ENCODE assay signal across 8 cellular contexts in genomic region chr13:106536244-106537034, GRCh38. TPM values are rescaled to one million over a fixed set of nuclear protein-coding genes. Genes with fewer than 3 reads are reported as not detected.
DNase-seq lines count a peak whose midpoint lies in the region; ATAC-seq and TF ChIP-seq lines count a peak whose summit lies in the region.

No MANE protein-coding gene starts in this region.

- peak overlapping the region; percentile 51 for H3K4me3 ChIP-seq in A673 (ENCODE audit: low read depth, low read length, poor library complexity, severe bottlenecking)

- peak; percentile 94 for TF ChIP-seq CTCF in A673 (conservative IDR thresholded peaks at IDR 0.05; ENCODE audit: low read depth, low read length)

- ATAC-seq in GM18519 (IDR thresholded peaks at IDR 0.05; ENCODE audit: low FRiP score, unreplicated experiment), result peak; percentile 26
- ATAC-seq in HG03066 (IDR thresholded peaks at IDR 0.05; ENCODE audit: low read depth, unreplicated experiment), result peak; percentile 45

- H3K27ac ChIP-seq in A673 (ENCODE audit: low read depth, low read length, poor library complexity, severe bottlenecking), result no peak overlapping the region

- no TSS peak for BruUV-seq in A673 (replicated peaks; lab: Mats Ljungman, UMichigan)

- H3K4me1 ChIP-seq in A673 (ENCODE audit: insufficient read depth, low read length, poor library complexity, severe bottlenecking), result peaks cover 4% of the 10 kb centered on the region

- H3K27me3 ChIP-seq in A673 (replicated peaks; ENCODE audit: insufficient read depth, low read depth, low read length, poor library complexity), result peaks cover 35% of the 10 kb centered on the region

- CTCF ChIA-PET in A673 (lab: Charles Lee), result interaction anchor here (0.6 to 1.2 kb wide), 7 partner anchors 9 to 1763 kb away, joined by 3 to 18 read pairs (median 3); partner anchors contain the start of gene ARGLU1

- H3K36me3 ChIP-seq in A673 (ENCODE audit: insufficient read depth, low read length, poor library complexity, severe bottlenecking), result no peaks in the 10 kb centered on the region

- DNase-seq in A673 (ENCODE audit: low spot score) (peak; percentile 89), NCI-H2227 (lab: John Stamatoyannopoulos, UW; ENCODE audit: unreplicated experiment) (peak; percentile 91), cerebellum (ENCODE audit: low spot score) (peak; percentile 84), kidney tubule cell (ENCODE audit: low spot score) (peak; percentile 85)
- DNase-seq in activated CD4-positive, alpha-beta T cell treated with anti-CD3 and anti-CD28 coated beads for 1 hour, result peak; percentile 78
- peak; percentile 65 to 92 for DNase-seq in stimulated activated CD4-positive, alpha-beta T cell treated with anti-CD3 and anti-CD28 coated beads, Interleukin-1b, Interleukin-23, amount 100 ng/mL, for 1 hour (ENCODE audit: low read depth in 2 of 2)

- intact Hi-C loops in A673 (cut with micrococcal nuclease; ENCODE audit: unreplicated experiment), result loop anchor here (5.0 to 10.0 kb wide), 6 partner anchors 381 to 1964 kb away; no protein-coding TSS in a partner anchor

- POLR2A ChIA-PET in A673 (lab: Charles Lee; ENCODE audit: low non-redundant PET), result no interaction called here

- no peaks in the 10 kb centered on the region for H3K9me3 ChIP-seq in A673 (ENCODE audit: low read depth, low read length, poor library complexity, severe bottlenecking)

RNA-seq across cellular contexts. Expression of gene EFNB2, which starts 1.0 kb away (rescaled TPM):
- total RNA-seq in A673 (2021) (2.2 and 5.2 TPM in 2 replicates), cerebellum (26.0 TPM)

RNA-seq across cellular contexts. Expression of gene ARGLU1, which starts 31.5 kb away (rescaled TPM):
- total RNA-seq in A673 (2021), result 66.5 and 73.8 TPM in 2 replicates
- total RNA-seq in cerebellum, result 143 TPM
